In genomic region chr12:50022903-50023302, GRCh38 we compare ENCODE assay signal across 1 cellular context.
TF ChIP-seq lines count a peak whose summit lies in the region.

No MANE protein-coding gene starts in this region.

TF ChIP-seq in IMR-90, 13 proteins besides CTCF, POLR2A, EP300 and RAD21:
- no peak for TF ChIP-seq CEBPB (IDR thresholded peaks at IDR 0.05; ENCODE audit: low read depth, low read length)
- TF ChIP-seq FOS (IDR thresholded peaks at IDR 0.05; ENCODE audit: low read depth, low read length) = no peak
- no peak for TF ChIP-seq SMC3 (IDR thresholded peaks at IDR 0.05; ENCODE audit: low read depth, low read length)
- no peak for TF ChIP-seq MAFK (IDR thresholded peaks at IDR 0.05; ENCODE audit: low read depth, low read length)
- no peak for TF ChIP-seq NFE2L2 (IDR thresholded peaks at IDR 0.05; ENCODE audit: low read depth, low read length)
- TF ChIP-seq MXI1 (IDR thresholded peaks at IDR 0.05; ENCODE audit: borderline replicate concordance, low read depth, low read length) = no peak
- no peak for TF ChIP-seq ELK1 (IDR thresholded peaks at IDR 0.05; ENCODE audit: borderline replicate concordance, low read depth, low read length)
- no peak for TF ChIP-seq RFX5 (IDR thresholded peaks at IDR 0.05; ENCODE audit: low read depth, low read length)
- TF ChIP-seq USF2 (IDR thresholded peaks at IDR 0.05; ENCODE audit: low read depth, low read length) = no peak
- no peak for TF ChIP-seq MAZ (IDR thresholded peaks at IDR 0.05; ENCODE audit: borderline replicate concordance, low read depth, low read length)
- no peak for TF ChIP-seq BHLHE40 (IDR thresholded peaks at IDR 0.05; ENCODE audit: low read depth, low read length)
- no peak for TF ChIP-seq RCOR1 (IDR thresholded peaks at IDR 0.05; ENCODE audit: insufficient replicate concordance, low read length)
- no peak for TF ChIP-seq CHD1 (IDR thresholded peaks at IDR 0.05; ENCODE audit: low read depth, low read length)
